ENCODE assay signal across 1 cellular context in genomic region chr19:43501661-43502418, GRCh38.
TF ChIP-seq lines count a peak whose summit lies in the region.

No MANE protein-coding gene starts in this region.

TF ChIP-seq in IMR-90, 13 proteins besides CTCF, POLR2A, EP300 and RAD21:
- TF ChIP-seq MAZ (IDR thresholded peaks at IDR 0.05; ENCODE audit: borderline replicate concordance, low read depth, low read length) (no peak), FOS (IDR thresholded peaks at IDR 0.05; ENCODE audit: low read depth, low read length) (no peak), ELK1 (IDR thresholded peaks at IDR 0.05; ENCODE audit: borderline replicate concordance, low read depth, low read length) (no peak), CHD1 (IDR thresholded peaks at IDR 0.05; ENCODE audit: low read depth, low read length) (no peak), RFX5 (IDR thresholded peaks at IDR 0.05; ENCODE audit: low read depth, low read length) (no peak), CEBPB (IDR thresholded peaks at IDR 0.05; ENCODE audit: low read depth, low read length) (no peak), NFE2L2 (IDR thresholded peaks at IDR 0.05; ENCODE audit: low read depth, low read length) (no peak), MAFK (IDR thresholded peaks at IDR 0.05; ENCODE audit: low read depth, low read length) (no peak), USF2 (IDR thresholded peaks at IDR 0.05; ENCODE audit: low read depth, low read length) (no peak), BHLHE40 (IDR thresholded peaks at IDR 0.05; ENCODE audit: low read depth, low read length) (no peak), MXI1 (IDR thresholded peaks at IDR 0.05; ENCODE audit: borderline replicate concordance, low read depth, low read length) (no peak), RCOR1 (IDR thresholded peaks at IDR 0.05; ENCODE audit: insufficient replicate concordance, low read length) (no peak), SMC3 (IDR thresholded peaks at IDR 0.05; ENCODE audit: low read depth, low read length) (no peak)
